Comparison of ENCODE assay signal across 34 cellular contexts in the genomic region with DNA sequence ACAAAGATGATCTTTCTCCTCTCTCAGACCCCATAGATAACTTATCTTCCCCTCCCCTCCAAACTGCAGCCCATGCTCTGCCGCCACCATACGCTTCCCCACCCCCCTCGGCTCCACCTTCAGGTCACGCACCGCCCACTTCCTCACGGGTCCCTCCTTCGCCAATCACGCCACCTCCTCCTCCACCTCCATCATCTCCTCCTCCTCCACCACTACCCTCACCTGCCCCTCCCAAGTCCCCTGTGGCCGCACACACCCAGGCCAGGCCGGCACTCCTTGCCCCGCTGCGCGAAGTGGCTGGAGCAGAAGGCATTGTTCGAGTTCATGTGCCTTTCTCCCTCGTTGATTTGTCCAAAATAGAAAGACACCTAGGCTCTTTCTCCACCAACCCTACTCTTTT. TPM values are rescaled to one million over a fixed set of nuclear protein-coding genes. Genes with fewer than 3 reads are reported as not detected.
"Had no signal": no experiment of that assay in that cellular context is flagged by ENCODE, and none has a peak within 500 bp of the region (broad histone marks: within the 10 kb centered on the region; RNA-seq: fewer than 3 reads in every experiment).

No MANE protein-coding gene starts in this region.

- ATAC-seq: activated CD8-positive, alpha-beta T cell treated with anti-CD3 and anti-CD28 coated beads for 36 hours; activated naive CD8-positive, alpha-beta T cell treated with anti-CD3 and anti-CD28 coated beads, Interleukin-2, amount 50 U/mL, for 24 hours; activated T-cell treated with anti-CD3 and anti-CD28 coated beads, Interleukin-2, amount 50 U/mL, for 72 hours; activated T-helper 17 cell treated with anti-CD3 and anti-CD28 coated beads, Interleukin-2, amount 50 U/mL, for 72 hours; PC-3; Right ventricle myocardium inferior had no signal

- H3K27me3 ChIP-seq: brain microvascular endothelial cell, MG63, Peyer's patch had no signal

- H3K9me3 ChIP-seq: MG63, Peyer's patch had no signal

- H3K4me1 ChIP-seq: Peyer's patch had no signal

- DNase-seq: activated CD4-positive, alpha-beta T cell treated with anti-CD3 and anti-CD28 coated beads, Interleukin-2, amount 50 U/mL, for 4 hours; activated CD8-positive, alpha-beta T cell treated with anti-CD3 and anti-CD28 coated beads for 36 hours; activated naive CD4-positive, alpha-beta T cell treated with anti-CD3 and anti-CD28 coated beads, Interleukin-2, amount 10 ng/mL, durations not matched to agents 7 days and 5 days; activated naive CD8-positive, alpha-beta T cell treated with anti-CD3 and anti-CD28 coated beads, Interleukin-2, amount 50 U/mL, for 24 hours; activated T-cell treated with anti-CD3 and anti-CD28 coated beads, Interleukin-2, amount 50 U/mL, for 1 hour; activated T-cell treated with anti-CD3 and anti-CD28 coated beads, Interleukin-2, amount 50 U/mL, for 72 hours; anterior cingulate cortex; brain microvascular endothelial cell; central memory CD4-positive, alpha-beta T cell; Kasumi-1; KBM-7; MG63; NCI-H1048; NCI-H1105 treated with DMSO at 0.1 percent for 48 hours; NCI-H1436; NCI-H1694; NCI-H2081 treated with DMSO at 0.1 percent for 48 hours; NCI-H226; NCI-H446 treated with DMSO at 0.1 percent for 48 hours; NCI-H524; NCI-H69; NK-92 treated with Interleukin-12 subunit alpha and Interleukin-12 subunit beta, amount 100 ng/mL, for 24 hours; PC-3; Peyer's patch; SIG-M5; T1000 had no signal

- H3K36me3 ChIP-seq: brain microvascular endothelial cell, MG63, Peyer's patch had no signal

- H3K27ac ChIP-seq: brain microvascular endothelial cell, Peyer's patch, RWPE1 had no signal

- H3K4me3 ChIP-seq: MG63, Peyer's patch had no signal

RNA-seq across cellular contexts. Expression of a gene that starts 12.5 kb away (rescaled TPM):
- total RNA-seq: activated CD4-positive, alpha-beta T cell treated with anti-CD3 and anti-CD28 coated beads, Interleukin-2, amount 10 ng/mL, durations not matched to agents 24 days and 14 days; activated CD8-positive, alpha-beta memory T cell treated with anti-CD3 and anti-CD28 coated beads for 36 hours; activated CD8-positive, alpha-beta T cell treated with anti-CD3 and anti-CD28 coated beads for 36 hours; activated T-cell treated with anti-CD3 and anti-CD28 coated beads, Interleukin-2, amount 50 U/mL, for 72 hours; activated T-helper 17 cell treated with anti-CD3 and anti-CD28 coated beads, Interleukin-2, amount 50 U/mL, for 72 hours; PC-3; Peyer's patch; Right ventricle myocardium inferior; SK-MEL-5; T-helper 1 cell treated with Interleukin-12 subunit alpha and Interleukin-12 subunit beta and Interleukin-4 antibody, amounts not matched to agents 30 ng/mL and 1 ng/mL, for 36 hours; T-helper 2 cell treated with Interferon-gamma antibody and Interleukin-4, amounts not matched to agents 100 ng/mL and 5 ng/mL, for 36 hours had no signal

RNA-seq across cellular contexts. Expression of a gene that starts 36.6 kb away (rescaled TPM):
- total RNA-seq: activated CD4-positive, alpha-beta T cell treated with anti-CD3 and anti-CD28 coated beads, Interleukin-2, amount 10 ng/mL, durations not matched to agents 24 days and 14 days; activated CD8-positive, alpha-beta memory T cell treated with anti-CD3 and anti-CD28 coated beads for 36 hours; activated CD8-positive, alpha-beta T cell treated with anti-CD3 and anti-CD28 coated beads for 36 hours; activated T-cell treated with anti-CD3 and anti-CD28 coated beads, Interleukin-2, amount 50 U/mL, for 72 hours; activated T-helper 17 cell treated with anti-CD3 and anti-CD28 coated beads, Interleukin-2, amount 50 U/mL, for 72 hours; PC-3; Peyer's patch; Right ventricle myocardium inferior; SK-MEL-5; T-helper 1 cell treated with Interleukin-12 subunit alpha and Interleukin-12 subunit beta and Interleukin-4 antibody, amounts not matched to agents 30 ng/mL and 1 ng/mL, for 36 hours; T-helper 2 cell treated with Interferon-gamma antibody and Interleukin-4, amounts not matched to agents 100 ng/mL and 5 ng/mL, for 36 hours had no signal

RNA-seq across cellular contexts. Expression of a gene that starts 38.7 kb away (rescaled TPM):
- total RNA-seq: activated CD4-positive, alpha-beta T cell treated with anti-CD3 and anti-CD28 coated beads, Interleukin-2, amount 10 ng/mL, durations not matched to agents 24 days and 14 days; activated CD8-positive, alpha-beta memory T cell treated with anti-CD3 and anti-CD28 coated beads for 36 hours; activated CD8-positive, alpha-beta T cell treated with anti-CD3 and anti-CD28 coated beads for 36 hours; activated T-cell treated with anti-CD3 and anti-CD28 coated beads, Interleukin-2, amount 50 U/mL, for 72 hours; activated T-helper 17 cell treated with anti-CD3 and anti-CD28 coated beads, Interleukin-2, amount 50 U/mL, for 72 hours; PC-3; Peyer's patch; Right ventricle myocardium inferior; SK-MEL-5; T-helper 1 cell treated with Interleukin-12 subunit alpha and Interleukin-12 subunit beta and Interleukin-4 antibody, amounts not matched to agents 30 ng/mL and 1 ng/mL, for 36 hours; T-helper 2 cell treated with Interferon-gamma antibody and Interleukin-4, amounts not matched to agents 100 ng/mL and 5 ng/mL, for 36 hours had no signal

RNA-seq across cellular contexts. Expression of a gene that starts 49.1 kb away (rescaled TPM):
- total RNA-seq: activated CD4-positive, alpha-beta T cell treated with anti-CD3 and anti-CD28 coated beads, Interleukin-2, amount 10 ng/mL, durations not matched to agents 24 days and 14 days; activated CD8-positive, alpha-beta memory T cell treated with anti-CD3 and anti-CD28 coated beads for 36 hours; activated CD8-positive, alpha-beta T cell treated with anti-CD3 and anti-CD28 coated beads for 36 hours; activated T-cell treated with anti-CD3 and anti-CD28 coated beads, Interleukin-2, amount 50 U/mL, for 72 hours; activated T-helper 17 cell treated with anti-CD3 and anti-CD28 coated beads, Interleukin-2, amount 50 U/mL, for 72 hours; PC-3; Peyer's patch; Right ventricle myocardium inferior; SK-MEL-5; T-helper 1 cell treated with Interleukin-12 subunit alpha and Interleukin-12 subunit beta and Interleukin-4 antibody, amounts not matched to agents 30 ng/mL and 1 ng/mL, for 36 hours; T-helper 2 cell treated with Interferon-gamma antibody and Interleukin-4, amounts not matched to agents 100 ng/mL and 5 ng/mL, for 36 hours had no signal

RNA-seq across cellular contexts. Expression of a gene that starts 57.2 kb away (rescaled TPM):
- total RNA-seq: activated CD4-positive, alpha-beta T cell treated with anti-CD3 and anti-CD28 coated beads, Interleukin-2, amount 10 ng/mL, durations not matched to agents 24 days and 14 days; activated CD8-positive, alpha-beta memory T cell treated with anti-CD3 and anti-CD28 coated beads for 36 hours; activated CD8-positive, alpha-beta T cell treated with anti-CD3 and anti-CD28 coated beads for 36 hours; activated T-cell treated with anti-CD3 and anti-CD28 coated beads, Interleukin-2, amount 50 U/mL, for 72 hours; activated T-helper 17 cell treated with anti-CD3 and anti-CD28 coated beads, Interleukin-2, amount 50 U/mL, for 72 hours; PC-3; Peyer's patch; Right ventricle myocardium inferior; SK-MEL-5; T-helper 1 cell treated with Interleukin-12 subunit alpha and Interleukin-12 subunit beta and Interleukin-4 antibody, amounts not matched to agents 30 ng/mL and 1 ng/mL, for 36 hours; T-helper 2 cell treated with Interferon-gamma antibody and Interleukin-4, amounts not matched to agents 100 ng/mL and 5 ng/mL, for 36 hours had no signal
